In genomic region chr3:24174637-24175036, GRCh38 we compare ENCODE assay signal across 33 cellular contexts.
"Had no signal": no experiment of that assay in that cellular context is flagged by ENCODE, and none has a peak within 500 bp of the region (broad histone marks: within the 10 kb centered on the region; RNA-seq: fewer than 3 reads in every experiment).

No MANE protein-coding gene starts in this region.

- H3K9me3 ChIP-seq: breast epithelium, colonic mucosa, esophagus muscularis mucosa, gastrocnemius medialis, heart left ventricle had no signal

- H3K36me3 Mint-ChIP-seq: activated naive CD8-positive, alpha-beta T cell; brain had no signal

- H3K27me3 Mint-ChIP-seq: activated CD4-positive, alpha-beta T cell treated with anti-CD3 and anti-CD28 coated beads, Interleukin-2, amount 10 ng/mL, durations not matched to agents 7 days and 5 days; activated CD8-positive, alpha-beta T cell treated with anti-CD3 and anti-CD28 coated beads for 36 hours; activated naive CD8-positive, alpha-beta T cell; activated T-helper 17 cell treated with anti-CD3 and anti-CD28 coated beads, Interleukin-2, amount 50 U/mL, for 72 hours; brain; T-helper 17 cell had no signal

- H3K4me3 Mint-ChIP-seq: activated CD4-positive, alpha-beta T cell treated with anti-CD3 and anti-CD28 coated beads, Interleukin-2, amount 10 ng/mL, durations not matched to agents 7 days and 5 days; activated CD8-positive, alpha-beta T cell treated with anti-CD3 and anti-CD28 coated beads for 36 hours; activated naive CD8-positive, alpha-beta T cell; activated T-cell treated with anti-CD3 and anti-CD28 coated beads, Interleukin-2, amount 50 U/mL, for 4 hours; activated T-helper 17 cell treated with anti-CD3 and anti-CD28 coated beads, Interleukin-2, amount 50 U/mL, for 72 hours; brain; endodermal cell; T-helper 17 cell; T-helper 2 cell treated with Interferon-gamma antibody and Interleukin-4, amounts not matched to agents 5 μg/mL and 100 μg/mL, for 36 hours had no signal

- H3K36me3 ChIP-seq: breast epithelium, cardiac muscle cell, colonic mucosa, esophagus muscularis mucosa, gastrocnemius medialis, heart left ventricle had no signal

- H3K4me3 ChIP-seq: breast epithelium, cardiac muscle cell, colonic mucosa, esophagus muscularis mucosa, gastrocnemius medialis, heart left ventricle had no signal

- H3K27ac Mint-ChIP-seq: activated CD4-positive, alpha-beta T cell treated with anti-CD3 and anti-CD28 coated beads, Interleukin-2, amount 10 ng/mL, durations not matched to agents 7 days and 5 days; activated CD8-positive, alpha-beta T cell treated with anti-CD3 and anti-CD28 coated beads for 36 hours; activated naive CD8-positive, alpha-beta T cell; activated T-helper 17 cell treated with anti-CD3 and anti-CD28 coated beads, Interleukin-2, amount 50 U/mL, for 72 hours; brain; endodermal cell; T-helper 17 cell; T-helper 2 cell treated with Interferon-gamma antibody and Interleukin-4, amounts not matched to agents 5 μg/mL and 100 μg/mL, for 36 hours had no signal

- H3K4me1 Mint-ChIP-seq: activated CD4-positive, alpha-beta T cell treated with anti-CD3 and anti-CD28 coated beads, Interleukin-2, amount 10 ng/mL, durations not matched to agents 7 days and 5 days; activated T-helper 17 cell treated with anti-CD3 and anti-CD28 coated beads, Interleukin-2, amount 50 U/mL, for 72 hours; brain; endodermal cell; T-helper 17 cell had no signal

- ATAC-seq: activated CD8-positive, alpha-beta T cell treated with anti-CD3 and anti-CD28 coated beads for 36 hours; activated T-cell treated with anti-CD3 and anti-CD28 coated beads, Interleukin-2, amount 50 U/mL, for 4 hours; activated T-helper 17 cell treated with anti-CD3 and anti-CD28 coated beads, Interleukin-2, amount 50 U/mL, for 72 hours; foreskin keratinocyte; gastrocnemius medialis; heart left ventricle; T-helper 17 cell had no signal

- H3K27me3 ChIP-seq: breast epithelium, cardiac muscle cell, colonic mucosa, esophagus muscularis mucosa, foreskin keratinocyte, gastrocnemius medialis, heart left ventricle had no signal

- DNase-seq: activated CD4-positive, alpha-beta T cell treated with anti-CD3 and anti-CD28 coated beads for 1 hour; activated CD4-positive, alpha-beta T cell treated with anti-CD3 and anti-CD28 coated beads for 4 hours; activated CD4-positive, alpha-beta T cell treated with anti-CD3 and anti-CD28 coated beads, Interleukin-2, amount 10 ng/mL, durations not matched to agents 7 days and 5 days; activated CD4-positive, alpha-beta T cell treated with anti-CD3 and anti-CD28 coated beads, Interleukin-2, amount 50 U/mL, for 48 hours; activated CD8-positive, alpha-beta memory T cell treated with anti-CD3 and anti-CD28 coated beads for 24 hours; activated CD8-positive, alpha-beta T cell treated with anti-CD3 and anti-CD28 coated beads for 36 hours; activated effector memory CD4-positive, alpha-beta T cell treated with Interleukin-2 at 50 U/mL for 16 hours; activated gamma-delta T cell treated with Interleukin-2 at 50 U/mL for 16 hours; activated naive CD4-positive, alpha-beta T cell treated with anti-CD3 and anti-CD28 coated beads, Interleukin-2, amount 50 U/mL, for 16 hours; activated naive CD4-positive, alpha-beta T cell treated with Interleukin-2 at 50 U/mL for 16 hours; activated T-cell treated with anti-CD3 and anti-CD28 coated beads, Interleukin-2, amount 50 U/mL, for 4 hours; amniotic stem cell; anterior cingulate cortex; central memory CD4-positive, alpha-beta T cell; cerebellar nuclear complex; colonic mucosa; effector memory CD4-positive, alpha-beta T cell; endodermal cell; foreskin keratinocyte; gastrocnemius medialis; glutamatergic neuron; heart left ventricle; hypothalamus; T-helper 1 cell; T-helper 17 cell; T1000 had no signal

- H3K27ac ChIP-seq: breast epithelium, cardiac muscle cell, colonic mucosa, esophagus muscularis mucosa, foreskin keratinocyte, gastrocnemius medialis, heart left ventricle had no signal

- H3K9me3 Mint-ChIP-seq: activated CD4-positive, alpha-beta T cell treated with anti-CD3 and anti-CD28 coated beads, Interleukin-2, amount 10 ng/mL, durations not matched to agents 7 days and 5 days; activated CD8-positive, alpha-beta T cell treated with anti-CD3 and anti-CD28 coated beads for 36 hours; activated T-cell treated with anti-CD3 and anti-CD28 coated beads, Interleukin-2, amount 50 U/mL, for 4 hours; activated T-helper 17 cell treated with anti-CD3 and anti-CD28 coated beads, Interleukin-2, amount 50 U/mL, for 72 hours; brain; endodermal cell; T-helper 2 cell treated with Interferon-gamma antibody and Interleukin-4, amounts not matched to agents 5 μg/mL and 100 μg/mL, for 36 hours had no signal

- H3K4me1 ChIP-seq: colonic mucosa, foreskin keratinocyte had no signal
